ENCODE assay signal across 11 cellular contexts in the genomic region with DNA sequence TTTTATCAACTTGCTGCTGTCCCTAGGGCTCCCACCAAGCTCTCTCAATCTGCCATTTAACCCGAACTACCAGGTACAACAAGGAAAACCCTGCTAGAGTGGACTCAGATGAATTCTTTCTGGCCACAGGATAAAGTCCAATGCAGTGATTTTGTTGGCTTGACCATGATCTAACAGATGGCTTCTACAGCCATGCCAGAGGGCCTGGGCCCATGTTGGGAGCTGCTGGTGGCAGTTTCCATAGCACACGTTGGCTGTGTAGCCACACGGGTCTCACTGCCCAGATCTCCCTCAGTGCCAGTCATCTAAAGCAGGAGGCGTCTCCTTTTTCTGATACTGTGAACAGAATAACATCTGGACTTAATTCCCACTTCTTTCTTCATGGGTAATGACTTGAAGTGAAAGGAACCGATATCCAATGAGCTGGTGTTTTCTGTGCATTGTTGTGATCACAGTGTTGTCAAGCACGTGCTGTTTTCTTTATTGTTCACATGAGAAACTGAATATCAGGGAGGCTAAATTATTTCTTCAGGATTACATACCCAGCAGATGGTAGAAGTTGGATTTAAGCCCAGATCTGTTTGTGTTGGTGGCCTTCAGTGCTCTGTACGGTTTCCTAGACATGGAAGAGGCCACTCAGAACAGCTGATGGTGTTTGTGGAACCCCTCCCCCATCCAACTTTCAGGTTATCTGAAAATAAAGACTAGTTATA.
DNase-seq lines count a peak whose midpoint lies in the region; ATAC-seq and TF ChIP-seq lines count a peak whose summit lies in the region.
"Had no signal": no experiment of that assay in that cellular context is flagged by ENCODE, and none has a peak within 500 bp of the region (broad histone marks: within the 10 kb centered on the region; RNA-seq: fewer than 3 reads in every experiment).

No MANE protein-coding gene starts in this region.

- DNase-seq in DMS79 treated with DMSO at 0.1 percent for 48 hours (lab: John Stamatoyannopoulos, UW) (peak; percentile 20), NCI-H2029 treated with DMSO at 0.1 percent for 48 hours (lab: John Stamatoyannopoulos, UW) (peak; percentile 46), T-helper 17 cell (no peak), myocyte (ENCODE audit: low read depth) (peak; percentile 59)
- no peak for DNase-seq in CD4-positive, alpha-beta T cell
- DNase-seq: activated CD4-positive, CD25-positive, alpha-beta regulatory T cell treated with anti-CD3 and anti-CD28 coated beads, Interleukin-2, amount 50 U/mL, for 72 hours; CD8-positive, alpha-beta T cell; stimulated activated naive CD8-positive, alpha-beta T cell treated with anti-CD3 and anti-CD28 coated beads, Interleukin-15, amount 100 ng/mL, for 72 hours had no signal

- no peak overlapping the region for H3K4me3 ChIP-seq in gastroesophageal sphincter

- intact Hi-C loops in CD4-positive, alpha-beta T cell (cut with DNase I, micrococcal nuclease), result no loop called here

- peaks cover 0 to 17% of the 10 kb centered on the region in 2 donors for H3K36me3 ChIP-seq in gastroesophageal sphincter

- CTCF ChIA-PET in CD4-positive, alpha-beta T cell (lab: Charles Lee), result no interaction called here

- ATAC-seq in T-helper 17 cell (no peak), HG03095 (IDR thresholded peaks at IDR 0.05; ENCODE audit: unreplicated experiment) (no peak), gastroesophageal sphincter (no peak)
- no peak for ATAC-seq in CD4-positive, alpha-beta T cell (ENCODE audit: poor library complexity)
- ATAC-seq: CD8-positive, alpha-beta T cell; sciatic nerve; stimulated activated naive CD8-positive, alpha-beta T cell treated with anti-CD3 and anti-CD28 coated beads, Interleukin-15, amount 100 ng/mL, for 72 hours had no signal

- H3K9me3 ChIP-seq in T-helper 17 cell (ENCODE audit: control insufficient read depth, low read length, poor library complexity, severe bottlenecking) (no peaks in the 10 kb centered on the region), gastroesophageal sphincter (no peaks in the 10 kb centered on the region)
- no peaks in the 10 kb centered on the region for H3K9me3 ChIP-seq in CD4-positive, alpha-beta T cell (ENCODE audit: control insufficient read depth, low read length)

- no peak for TF ChIP-seq POLR2A in gastroesophageal sphincter (IDR thresholded peaks at IDR 0.05)

- TF ChIP-seq CTCF in CD4-positive, alpha-beta T cell (IDR thresholded peaks at IDR 0.05), result no peak
- TF ChIP-seq CTCF in gastroesophageal sphincter (IDR thresholded peaks at IDR 0.05), result no peak

- TF ChIP-seq EP300 in gastroesophageal sphincter (IDR thresholded peaks at IDR 0.05), result no peak

- peaks cover 3% of the 10 kb centered on the region for H3K4me1 Mint-ChIP-seq in T-helper 17 cell
- H3K4me1 Mint-ChIP-seq in CD4-positive, alpha-beta T cell (ENCODE audit: low read depth), result peaks cover 14% of the 10 kb centered on the region

- no peaks in the 10 kb centered on the region for H3K4me1 ChIP-seq in gastroesophageal sphincter

- 76 to 100% methylated on average over 1 to 4 of the region's 7 CpGs for WGBS in gastroesophageal sphincter (ENCODE audit: low coverage in 1 of 2), 2 donors

- H3K27me3 Mint-ChIP-seq in T-helper 17 cell, result no peaks in the 10 kb centered on the region
- H3K27me3 Mint-ChIP-seq in CD4-positive, alpha-beta T cell, result no peaks in the 10 kb centered on the region
- H3K27me3 Mint-ChIP-seq: stimulated activated naive CD8-positive, alpha-beta T cell treated with anti-CD3 and anti-CD28 coated beads, Interleukin-15, amount 100 ng/mL, for 72 hours had no signal

- POLR2A ChIA-PET in CD4-positive, alpha-beta T cell (lab: Charles Lee), result interaction anchor here (1.5 kb wide), 1 partner anchor 39 kb away, joined by 4 read pairs; no protein-coding TSS in a partner anchor

- H3K36me3 Mint-ChIP-seq in T-helper 17 cell (ENCODE audit: low read depth), result no peaks in the 10 kb centered on the region
- H3K36me3 Mint-ChIP-seq in CD4-positive, alpha-beta T cell (ENCODE audit: low read depth), result peaks cover 5% of the 10 kb centered on the region

- no peaks in the 10 kb centered on the region for H3K9me3 Mint-ChIP-seq in CD4-positive, alpha-beta T cell
- H3K9me3 Mint-ChIP-seq: CD8-positive, alpha-beta T cell; stimulated activated naive CD8-positive, alpha-beta T cell treated with anti-CD3 and anti-CD28 coated beads, Interleukin-15, amount 100 ng/mL, for 72 hours had no signal

- H3K27ac Mint-ChIP-seq in T-helper 17 cell, result peak overlapping the region; percentile 29
- no peak overlapping the region for H3K27ac Mint-ChIP-seq in CD4-positive, alpha-beta T cell
- H3K27ac Mint-ChIP-seq: CD8-positive, alpha-beta T cell; stimulated activated naive CD8-positive, alpha-beta T cell treated with anti-CD3 and anti-CD28 coated beads, Interleukin-15, amount 100 ng/mL, for 72 hours had no signal

- H3K4me3 Mint-ChIP-seq in T-helper 17 cell, result no peak overlapping the region
- no peak overlapping the region for H3K4me3 Mint-ChIP-seq in CD4-positive, alpha-beta T cell
- H3K4me3 Mint-ChIP-seq: CD8-positive, alpha-beta T cell; stimulated activated naive CD8-positive, alpha-beta T cell treated with anti-CD3 and anti-CD28 coated beads, Interleukin-15, amount 100 ng/mL, for 72 hours had no signal

- H3K27me3 ChIP-seq in CD4-positive, alpha-beta T cell (ENCODE audit: control insufficient read depth, insufficient read depth, low read length), result no peaks in the 10 kb centered on the region
- no peaks in the 10 kb centered on the region for H3K27me3 ChIP-seq in gastroesophageal sphincter

- no peak overlapping the region for H3K27ac ChIP-seq in CD4-positive, alpha-beta T cell (ENCODE audit: low read depth, low read length)
- no peak overlapping the region for H3K27ac ChIP-seq in gastroesophageal sphincter

Comparison
In these comparisons a context has a peak if more than half of its experiments do, and no peak if none do; other contexts are left out.
1. DNase-seq: peak in DMS79 treated with DMSO at 0.1 percent for 48 hours (single experiment), NCI-H2029 treated with DMSO at 0.1 percent for 48 hours (single experiment) and myocyte (single experiment); none in T-helper 17 cell (0 of 3) and CD4-positive, alpha-beta T cell (0 of 10).